10 cellular contexts compared by ENCODE assay signal in genomic region chr2:201452856-201453643, GRCh38. TPM values are rescaled to one million over a fixed set of nuclear protein-coding genes. Genes with fewer than 3 reads are reported as not detected.
A peak's percentile ranks its signal among the peaks of the same experiment; 100 is the strongest.
DNase-seq lines count a peak whose midpoint lies in the region; ATAC-seq and TF ChIP-seq lines count a peak whose summit lies in the region.
"Had no signal": no experiment of that assay in that cellular context is flagged by ENCODE, and none has a peak within 500 bp of the region (broad histone marks: within the 10 kb centered on the region; RNA-seq: fewer than 3 reads in every experiment).

No MANE protein-coding gene starts in this region.

- no peak overlapping the region for H3K27ac Mint-ChIP-seq in WTC11
- H3K27ac Mint-ChIP-seq in glutamatergic neuron (ENCODE audit: unreplicated experiment), result peak overlapping the region; percentile 90

- DNase-seq in NCI-H146 (lab: John Stamatoyannopoulos, UW) (peak; percentile 35), NCI-H146 treated with DMSO at 0.1 percent for 48 hours (lab: John Stamatoyannopoulos, UW; ENCODE audit: unreplicated experiment) (no peak), WTC11 (ENCODE audit: low spot score) (no peak), glutamatergic neuron (no peak), skeletal muscle cell (ENCODE audit: low read depth) (no peak), NCI-H774 (lab: John Stamatoyannopoulos, UW) (no peak)
- DNase-seq: SIG-M5 had no signal

- CTCF ChIA-PET in WTC11 (lab: Charles Lee), result interaction anchor here (0.6 kb wide), 2 partner anchors 37 to 142 kb away, joined by 3 read pairs; no protein-coding TSS in a partner anchor

- peak overlapping the region; percentile 83 for H3K4me3 ChIP-seq in skeletal muscle cell (ENCODE audit: low read depth, low read length)

- H3K4me1 Mint-ChIP-seq in WTC11 (peaks cover 17% of the 10 kb centered on the region), glutamatergic neuron (ENCODE audit: low read depth, unreplicated experiment) (peaks cover 4% of the 10 kb centered on the region)

- H3K9me3 Mint-ChIP-seq in WTC11 (no peaks in the 10 kb centered on the region), glutamatergic neuron (ENCODE audit: unreplicated experiment) (peaks cover 5% of the 10 kb centered on the region)

- TF ChIP-seq CTCF in WTC11 (IDR thresholded peaks at IDR 0.05) (no peak), glutamatergic neuron (IDR thresholded peaks at IDR 0.05; ENCODE audit: partially characterized antibody, unreplicated experiment) (no peak)

- H3K36me3 Mint-ChIP-seq in WTC11 (no peaks in the 10 kb centered on the region), glutamatergic neuron (ENCODE audit: unreplicated experiment) (no peaks in the 10 kb centered on the region)

- H3K27me3 Mint-ChIP-seq in WTC11 (ENCODE audit: low read depth) (no peaks in the 10 kb centered on the region; the same call in 1 of the 2 replicates), glutamatergic neuron (ENCODE audit: unreplicated experiment) (peaks cover 2% of the 10 kb centered on the region)

- no peak for ATAC-seq in WTC11
- ATAC-seq in GM19455 (IDR thresholded peaks at IDR 0.05; ENCODE audit: unreplicated experiment), result no peak
- no peak for ATAC-seq in HG02852 (IDR thresholded peaks at IDR 0.05; ENCODE audit: unreplicated experiment)
- ATAC-seq: sciatic nerve had no signal

- H3K4me3 Mint-ChIP-seq in WTC11, result peak overlapping the region; percentile 91
- peak overlapping the region; percentile 93 for H3K4me3 Mint-ChIP-seq in glutamatergic neuron (ENCODE audit: unreplicated experiment)

- POLR2A ChIA-PET in WTC11 (lab: Charles Lee), result no interaction called here

TF ChIP-seq in WTC11, 78 proteins besides CTCF, POLR2A, EP300 and RAD21:
- no peak for TF ChIP-seq IRF2 (CRISPR knock-in tag; IDR thresholded peaks at IDR 0.05; ENCODE audit: borderline replicate concordance, low read depth)
- no peak for TF ChIP-seq ZBTB21 (CRISPR knock-in tag; IDR thresholded peaks at IDR 0.05; ENCODE audit: borderline replicate concordance)
- no peak for TF ChIP-seq NR2C2 (CRISPR knock-in tag; IDR thresholded peaks at IDR 0.05)
- no peak for TF ChIP-seq ZNF232 (CRISPR knock-in tag; IDR thresholded peaks at IDR 0.05)
- TF ChIP-seq, protein P1, sequence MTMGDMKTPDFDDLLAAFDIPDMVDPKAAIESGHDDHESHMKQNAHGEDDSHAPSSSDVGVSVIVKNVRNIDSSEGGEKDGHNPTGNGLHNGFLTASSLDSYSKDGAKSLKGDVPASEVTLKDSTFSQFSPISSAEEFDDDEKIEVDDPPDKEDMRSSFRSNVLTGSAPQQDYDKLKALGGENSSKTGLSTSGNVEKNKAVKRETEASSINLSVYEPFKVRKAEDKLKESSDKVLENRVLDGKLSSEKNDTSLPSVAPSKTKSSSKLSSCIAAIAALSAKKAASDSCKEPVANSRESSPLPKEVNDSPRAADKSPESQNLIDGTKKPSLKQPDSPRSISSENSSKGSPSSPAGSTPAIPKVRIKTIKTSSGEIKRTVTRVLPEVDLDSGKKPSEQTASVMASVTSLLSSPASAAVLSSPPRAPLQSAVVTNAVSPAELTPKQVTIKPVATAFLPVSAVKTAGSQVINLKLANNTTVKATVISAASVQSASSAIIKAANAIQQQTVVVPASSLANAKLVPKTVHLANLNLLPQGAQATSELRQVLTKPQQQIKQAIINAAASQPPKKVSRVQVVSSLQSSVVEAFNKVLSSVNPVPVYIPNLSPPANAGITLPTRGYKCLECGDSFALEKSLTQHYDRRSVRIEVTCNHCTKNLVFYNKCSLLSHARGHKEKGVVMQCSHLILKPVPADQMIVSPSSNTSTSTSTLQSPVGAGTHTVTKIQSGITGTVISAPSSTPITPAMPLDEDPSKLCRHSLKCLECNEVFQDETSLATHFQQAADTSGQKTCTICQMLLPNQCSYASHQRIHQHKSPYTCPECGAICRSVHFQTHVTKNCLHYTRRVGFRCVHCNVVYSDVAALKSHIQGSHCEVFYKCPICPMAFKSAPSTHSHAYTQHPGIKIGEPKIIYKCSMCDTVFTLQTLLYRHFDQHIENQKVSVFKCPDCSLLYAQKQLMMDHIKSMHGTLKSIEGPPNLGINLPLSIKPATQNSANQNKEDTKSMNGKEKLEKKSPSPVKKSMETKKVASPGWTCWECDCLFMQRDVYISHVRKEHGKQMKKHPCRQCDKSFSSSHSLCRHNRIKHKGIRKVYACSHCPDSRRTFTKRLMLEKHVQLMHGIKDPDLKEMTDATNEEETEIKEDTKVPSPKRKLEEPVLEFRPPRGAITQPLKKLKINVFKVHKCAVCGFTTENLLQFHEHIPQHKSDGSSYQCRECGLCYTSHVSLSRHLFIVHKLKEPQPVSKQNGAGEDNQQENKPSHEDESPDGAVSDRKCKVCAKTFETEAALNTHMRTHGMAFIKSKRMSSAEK (CRISPR knock-in tag; IDR thresholded peaks at IDR 0.05; ENCODE audit: borderline replicate concordance), result no peak
- no peak for TF ChIP-seq AFF4 (CRISPR knock-in tag; IDR thresholded peaks at IDR 0.05; ENCODE audit: borderline replicate concordance)
- TF ChIP-seq E2F5 (CRISPR knock-in tag; IDR thresholded peaks at IDR 0.05), result no peak
TF ChIP-seq in WTC11: peak in this region for 0.

RNA-seq across cellular contexts. Expression of gene STRADB, which starts 1.5 kb away (rescaled TPM):
- 35.4 to 37.4 TPM (median 36.7 TPM) in 3 replicates for total RNA-seq in WTC11 (2021)
- 40.5 TPM for total RNA-seq in glutamatergic neuron (ENCODE audit: unreplicated experiment)

RNA-seq across cellular contexts. Expression of gene TRAK2, which starts 1.8 kb away (rescaled TPM):
- total RNA-seq in WTC11 (2021) (9.4 to 12.8 TPM (median 10.5 TPM) in 3 replicates), glutamatergic neuron (ENCODE audit: unreplicated experiment) (58.9 TPM)
